In the genomic region with DNA sequence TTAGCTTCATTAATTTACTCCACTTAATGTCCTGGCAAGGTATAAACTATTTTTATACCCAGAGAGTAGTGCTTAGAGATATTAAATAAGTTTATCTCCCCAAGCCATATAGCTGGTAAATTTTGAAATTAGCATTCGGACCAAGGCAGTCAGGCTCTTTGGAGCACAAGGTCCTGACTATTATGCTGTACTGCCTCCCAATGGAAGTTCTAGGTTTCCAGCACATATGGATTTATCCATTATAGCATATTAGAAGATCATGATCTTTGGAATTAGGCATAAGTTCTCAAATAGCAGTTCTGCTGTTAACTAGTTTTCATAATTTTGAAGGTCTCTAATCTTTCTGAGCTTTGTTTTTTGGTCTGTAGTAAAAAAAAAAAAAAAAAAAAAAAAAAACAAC, we compare ENCODE assay signal across 13 cellular contexts.
A peak's percentile ranks its signal among the peaks of the same experiment; 100 is the strongest.
DNase-seq lines count a peak whose midpoint lies in the region; FAIRE-seq and TF ChIP-seq lines count a peak whose summit lies in the region.
"Had no signal": no experiment of that assay in that cellular context is flagged by ENCODE, and none has a peak within 500 bp of the region (broad histone marks: within the 10 kb centered on the region; RNA-seq: fewer than 3 reads in every experiment).

No MANE protein-coding gene starts in this region.

- no peaks in the 10 kb centered on the region for H3K4me1 ChIP-seq in H1 (replicated peaks in 1 of 4; ENCODE audit: control insufficient read depth in 3 of 4, insufficient read depth in 4 of 4, low read length in 3 of 4)
- H3K4me1 ChIP-seq: pancreas had no signal

- no peak overlapping the region for H2BK12ac ChIP-seq in H1 (ENCODE audit: low read depth, low read length)

- H3K27ac ChIP-seq in H1 (ENCODE audit: low read depth, low read length) = no peak overlapping the region
- H3K27ac ChIP-seq: pancreas had no signal

- no peak overlapping the region for H2AFZ ChIP-seq in H1 (ENCODE audit: low read length)

- no peaks in the 10 kb centered on the region for H3K79me2 ChIP-seq in H1 (ENCODE audit: control insufficient read depth in 1 of 2, insufficient read depth in 2 of 2, low read length in 2 of 2)

- H3K18ac ChIP-seq in H1 (ENCODE audit: extremely low read depth, low read length) = no peak overlapping the region

- TF ChIP-seq RAD21 in H1 (IDR thresholded peaks at IDR 0.05 in 1 of 2, conservative IDR thresholded peaks at IDR 0.05 in 1 of 2; ENCODE audit: low read depth in 2 of 2, low read length in 2 of 2) = peak; percentile 86 to 90

- no peak overlapping the region for H2BK120ac ChIP-seq in H1 (replicated peaks; ENCODE audit: low read depth, low read length)

- no peak overlapping the region for H3K14ac ChIP-seq in H1 (ENCODE audit: insufficient read length)

- H4K20me1 ChIP-seq in H1 (replicated peaks in 1 of 2; ENCODE audit: control insufficient read depth in 1 of 2, insufficient read depth in 2 of 2, low read length in 2 of 2) = no peaks in the 10 kb centered on the region

- no peak overlapping the region for H3K56ac ChIP-seq in H1 (replicated peaks; ENCODE audit: insufficient read length, low read depth, low read length)

- H3K9me3 ChIP-seq in H1 (ENCODE audit: insufficient read depth in 2 of 2, low read depth in 1 of 2, low read length in 1 of 2) = no peaks in the 10 kb centered on the region
- H3K9me3 ChIP-seq: pancreas had no signal

- TF ChIP-seq EP300 in H1 (IDR thresholded peaks at IDR 0.05; ENCODE audit: borderline replicate concordance in 1 of 2, low read depth in 2 of 2, low read length in 2 of 2) = no peak

- H3K4ac ChIP-seq in H1 (replicated peaks; ENCODE audit: insufficient read length, low read depth, low read length) = no peak overlapping the region

- no peaks in the 10 kb centered on the region for H3K23me2 ChIP-seq in H1 (ENCODE audit: low read depth, low read length)

- no peak overlapping the region for H3K4me2 ChIP-seq in H1 (ENCODE audit: insufficient read depth in 1 of 2, low read depth in 2 of 2, low read length in 2 of 2)

- no peak overlapping the region for H3K9ac ChIP-seq in H1 (replicated peaks in 1 of 4; ENCODE audit: extremely low read depth in 1 of 4, low read depth in 3 of 4, low read length in 3 of 4)

- no peak overlapping the region for H2BK20ac ChIP-seq in H1 (ENCODE audit: low read length)

- no peak overlapping the region for H2AK5ac ChIP-seq in H1 (ENCODE audit: low read depth, low read length)

- DNase-seq in NCI-H1694 treated with DMSO at 0.1 percent for 48 hours (lab: John Stamatoyannopoulos, UW) = peak; percentile 23
- no peak for DNase-seq in NCI-H1694 (lab: John Stamatoyannopoulos, UW)
- DNase-seq in NCI-H69 (lab: John Stamatoyannopoulos, UW) = peak; percentile 77
- DNase-seq in H1 (ENCODE audit: low read depth in 1 of 2, low spot score in 2 of 2) = no peak
- DNase-seq in pons (ENCODE audit: low spot score) = peak; percentile 54
- no peak for DNase-seq in activated naive CD4-positive, alpha-beta T cell (lab: John Stamatoyannopoulos, UW)
- no peak for DNase-seq in HCEC 1CT
- no peak for DNase-seq in NCI-H2227 (lab: John Stamatoyannopoulos, UW; ENCODE audit: unreplicated experiment)
- DNase-seq: activated CD4-positive, alpha-beta T cell treated with anti-CD3 and anti-CD28 coated beads for 1 hour; kidney; NCI-H187; pancreas had no signal

- no peaks in the 10 kb centered on the region for H3K79me1 ChIP-seq in H1 (ENCODE audit: low read depth, low read length)

- no peak for FAIRE-seq in H1 (lab: Jason Lieb, UNC)
- FAIRE-seq: GM18507, kidney, pancreas had no signal

- H2BK5ac ChIP-seq in H1 (ENCODE audit: low read depth, low read length) = no peak overlapping the region

- no peak overlapping the region for H3K23ac ChIP-seq in H1 (ENCODE audit: insufficient read length)

- CTCF ChIA-PET in H1 (lab: Charles Lee; ENCODE audit: partially characterized antibody) = interaction anchor here (0.6 to 1.8 kb wide), 11 partner anchors 23 to 891 kb away, joined by 3 to 5 read pairs (median 3); no protein-coding TSS in a partner anchor

- no peak overlapping the region for H4K91ac ChIP-seq in H1 (replicated peaks; ENCODE audit: insufficient read length, low read length)

- no peak for TF ChIP-seq POLR2A in H1 (IDR thresholded peaks at IDR 0.05; ENCODE audit: control extremely low read depth in 1 of 2, low read depth in 2 of 2, low read length in 2 of 2)

- POLR2A ChIA-PET in H1 (lab: Charles Lee; ENCODE audit: partially characterized antibody) = no interaction called here

- no peak overlapping the region for H3K4me3 ChIP-seq in H1 (ENCODE audit: extremely low read depth in 1 of 4, insufficient read depth in 2 of 4, low read depth in 3 of 4, low read length in 4 of 4)
- H3K4me3 ChIP-seq: pancreas had no signal

- no peak overlapping the region for H4K5ac ChIP-seq in H1 (ENCODE audit: insufficient read length, low read depth, low read length)

- H3K36me3 ChIP-seq in H1 (ENCODE audit: control insufficient read depth in 2 of 4, insufficient read depth in 4 of 4, low read length in 3 of 4) = no peaks in the 10 kb centered on the region
- H3K36me3 ChIP-seq: pancreas had no signal

- H3K27me3 ChIP-seq in H1 (replicated peaks in 1 of 4; ENCODE audit: control insufficient read depth in 3 of 4, extremely low read depth in 1 of 4, insufficient read depth in 3 of 4, low read length in 3 of 4) = no peaks in the 10 kb centered on the region
- H3K27me3 ChIP-seq: pancreas had no signal

- no peak overlapping the region for H4K8ac ChIP-seq in H1 (ENCODE audit: extremely low read depth, insufficient read depth, low read length)

- peak in 2 of 3 experiments; percentile 41 to 55; a peak in 2 of 4 replicates for TF ChIP-seq CTCF in H1 (IDR thresholded peaks at IDR 0.05; ENCODE audit: control extremely low read depth in 1 of 3, insufficient read depth in 1 of 3, low read depth in 1 of 3, low read length in 3 of 3)

- H2BK15ac ChIP-seq in H1 (ENCODE audit: low read length) = no peak overlapping the region

- WGBS in H1 (ENCODE audit: extremely low coverage in 1 of 2, insufficient coverage in 1 of 2, insufficient read length in 1 of 2, insufficient replicate concordance in 2 of 2, low coverage in 1 of 2, low lambda C conversion rate in 2 of 2, missing lambda C conversion rate in 1 of 2), 2 experiments = 65% methylated on average over 1 of the region's 1 CpG; no CpG with 5 or more reads in 1 of the 2 experiments

TF ChIP-seq in H1, 55 proteins besides CTCF, POLR2A, EP300 and RAD21 (continues in another document):
- TF ChIP-seq, protein P1, sequence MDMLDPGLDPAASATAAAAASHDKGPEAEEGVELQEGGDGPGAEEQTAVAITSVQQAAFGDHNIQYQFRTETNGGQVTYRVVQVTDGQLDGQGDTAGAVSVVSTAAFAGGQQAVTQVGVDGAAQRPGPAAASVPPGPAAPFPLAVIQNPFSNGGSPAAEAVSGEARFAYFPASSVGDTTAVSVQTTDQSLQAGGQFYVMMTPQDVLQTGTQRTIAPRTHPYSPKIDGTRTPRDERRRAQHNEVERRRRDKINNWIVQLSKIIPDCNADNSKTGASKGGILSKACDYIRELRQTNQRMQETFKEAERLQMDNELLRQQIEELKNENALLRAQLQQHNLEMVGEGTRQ (IDR thresholded peaks at IDR 0.05; ENCODE audit: low read length) = no peak
- TF ChIP-seq HDAC2 (IDR thresholded peaks at IDR 0.05; ENCODE audit: borderline replicate concordance in 1 of 2, low read depth in 2 of 2, low read length in 2 of 2) (no peak), RXRA (IDR thresholded peaks at IDR 0.05; ENCODE audit: insufficient read depth, low read depth, low read length) (no peak)

Comparison
In these comparisons a context has a peak if more than half of its experiments do, and no peak if none do; other contexts are left out.
1. DNase-seq: peak in NCI-H1694 treated with DMSO at 0.1 percent for 48 hours (single experiment), NCI-H69 (single experiment) and pons (single experiment); none in NCI-H1694 (single experiment), H1 (0 of 2), activated naive CD4-positive, alpha-beta T cell (0 of 4), HCEC 1CT (single experiment) and NCI-H2227 (single experiment).